12 cellular contexts compared by ENCODE assay signal in genomic region chr1:26317143-26317542, GRCh38. TPM values are rescaled to one million over a fixed set of nuclear protein-coding genes. Genes with fewer than 3 reads are reported as not detected.
A peak's percentile ranks its signal among the peaks of the same experiment; 100 is the strongest.
DNase-seq lines count a peak whose midpoint lies in the region; ATAC-seq and TF ChIP-seq lines count a peak whose summit lies in the region.
"Had no signal": no experiment of that assay in that cellular context is flagged by ENCODE, and none has a peak within 500 bp of the region (broad histone marks: within the 10 kb centered on the region; RNA-seq: fewer than 3 reads in every experiment).

No MANE protein-coding gene starts in this region.

- no peak overlapping the region for H2AFZ ChIP-seq in mesenchymal stem cell (ENCODE audit: low read depth, low read length)

- H3K27ac ChIP-seq in BLaER1 treated with 17β-estradiol and CSF1 and Interleukin-3, amounts not matched to agents 10 nM and 100 nM, result peak overlapping the region; percentile 53 to 82 (median 74); a peak in 21 of 22 replicates
- H3K27ac ChIP-seq in mesendoderm (ENCODE audit: low read depth, low read length), result no peak overlapping the region
- H3K27ac ChIP-seq in stomach, result peak overlapping the region in 2 of 5 donors; percentile 48 to 73
- no peak overlapping the region for H3K27ac ChIP-seq in mesenchymal stem cell (ENCODE audit: low read length, poor library complexity, severe bottlenecking)

- CTCF ChIA-PET in activated B cell treated with CpG ODN at 0.5 μM for 24 hours (lab: Charles Lee), result interaction anchor here (1.8 to 11.7 kb wide), 4 partner anchors 29 to 148 kb away, joined by 5 to 372 read pairs (median 127); partner anchors contain the start of genes CEP85, SH3BGRL3 and ZNF593

- H3K4me1 ChIP-seq in BLaER1 treated with 17β-estradiol and CSF1 and Interleukin-3, amounts not matched to agents 10 nM and 100 nM, result peaks cover 83 to 95% (median 91%) of the 10 kb centered on the region in 10 experiments
- H3K4me1 ChIP-seq in mesendoderm (ENCODE audit: control insufficient read depth, low read depth, low read length), result peaks cover 2% of the 10 kb centered on the region
- peaks cover 0 to 34% (median 10%) of the 10 kb centered on the region in 4 donors for H3K4me1 ChIP-seq in stomach
- peaks cover 4% of the 10 kb centered on the region for H3K4me1 ChIP-seq in mesenchymal stem cell (ENCODE audit: control insufficient read depth, insufficient read depth, low read depth, low read length)

- no peak for TF ChIP-seq EP300 in stomach (IDR thresholded peaks at IDR 0.05)

- peak overlapping the region; percentile 98 for H3K27ac Mint-ChIP-seq in activated B cell treated with CpG ODN at 0.5 μM for 24 hours

- H3K36me3 Mint-ChIP-seq in activated B cell treated with CpG ODN at 0.5 μM for 24 hours (ENCODE audit: low read depth), result peaks cover 31% of the 10 kb centered on the region

- DNase-seq in activated B cell treated with CpG ODN at 0.5 μM for 24 hours, result no peak
- no peak for DNase-seq in mesendoderm
- no peak for DNase-seq in stomach
- DNase-seq in DMS 273 treated with DMSO at 0.1 percent for 48 hours (lab: John Stamatoyannopoulos, UW), result no peak
- DNase-seq in mesenchymal stem cell, result no peak
- no peak for DNase-seq in kidney tubule cell (ENCODE audit: low spot score)
- DNase-seq: left ventricle myocardium superior, NCI-H1417 treated with DMSO at 0.1 percent for 48 hours, SW 1271 had no signal

- TF ChIP-seq POLR2A in stomach (IDR thresholded peaks at IDR 0.05), result no peak

- H3K79me2 ChIP-seq in mesendoderm (ENCODE audit: control insufficient read depth, insufficient read depth, low read length), result no peaks in the 10 kb centered on the region

- H3K4ac ChIP-seq in mesendoderm (ENCODE audit: low read depth, low read length) (no peak overlapping the region), mesenchymal stem cell (ENCODE audit: low read depth in 1 of 2, low read length in 2 of 2) (no peak overlapping the region)

- no peak overlapping the region for H2BK12ac ChIP-seq in mesenchymal stem cell (ENCODE audit: low read length in 2 of 2)

- peaks cover 0 to 4% (median 0%) of the 10 kb centered on the region in 11 experiments; a peak in 1 of 22 replicates for H3K36me3 ChIP-seq in BLaER1 treated with 17β-estradiol and CSF1 and Interleukin-3, amounts not matched to agents 10 nM and 100 nM
- H3K36me3 ChIP-seq in mesendoderm (ENCODE audit: control insufficient read depth, insufficient read depth, low read length), result no peaks in the 10 kb centered on the region
- no peaks in the 10 kb centered on the region for H3K36me3 ChIP-seq in stomach
- H3K36me3 ChIP-seq in mesenchymal stem cell (ENCODE audit: control insufficient read depth in 1 of 2, insufficient read depth in 2 of 2, low read depth in 1 of 2, low read length in 2 of 2), result no peaks in the 10 kb centered on the region

- no peak overlapping the region for H2BK120ac ChIP-seq in mesendoderm (ENCODE audit: low read depth, low read length)
- no peak overlapping the region for H2BK120ac ChIP-seq in mesenchymal stem cell (ENCODE audit: low read depth, low read length)

- H3K9me3 ChIP-seq in BLaER1 treated with 17β-estradiol and CSF1 and Interleukin-3, amounts not matched to agents 10 nM and 100 nM (replicated peaks in 1 of 11), result no peaks in the 10 kb centered on the region
- H3K9me3 ChIP-seq in stomach, result no peaks in the 10 kb centered on the region
- H3K9me3 ChIP-seq in mesenchymal stem cell (ENCODE audit: control insufficient read depth, low read length), result no peaks in the 10 kb centered on the region

- H3K9ac ChIP-seq in BLaER1 treated with 17β-estradiol and CSF1 and Interleukin-3, amounts not matched to agents 10 nM and 100 nM, result peak overlapping the region; percentile 48 to 75 (median 67); a peak in 20 of 22 replicates
- H3K9ac ChIP-seq in mesendoderm (ENCODE audit: low read length) (peak overlapping the region; percentile 12), mesenchymal stem cell (ENCODE audit: low read length) (no peak overlapping the region)

- no CpG with 5 or more reads among the region's 2 CpGs for WGBS in mesendoderm (ENCODE audit: extremely low coverage, insufficient coverage, low lambda C conversion rate)
- 81 to 90% (median 85%) methylated on average over 2 of the region's 2 CpGs for WGBS in stomach, 5 donors
- 87% methylated on average over 2 of the region's 2 CpGs for WGBS in mesenchymal stem cell

- peaks cover 0 to 8% (median 0%) of the 10 kb centered on the region in 11 experiments; a peak in 1 of 22 replicates for H3K27me3 ChIP-seq in BLaER1 treated with 17β-estradiol and CSF1 and Interleukin-3, amounts not matched to agents 10 nM and 100 nM
- H3K27me3 ChIP-seq in mesendoderm (ENCODE audit: insufficient read depth, low read length, poor library complexity) (no peaks in the 10 kb centered on the region), stomach (peaks cover 0 to 10% (median 0%) of the 10 kb centered on the region in 3 donors), mesenchymal stem cell (ENCODE audit: control insufficient read depth in 1 of 2, insufficient read depth in 1 of 2, low read length in 2 of 2) (peaks cover 0 to 14% of the 10 kb centered on the region in 2 experiments)

- POLR2A ChIA-PET in activated B cell treated with CpG ODN at 0.5 μM for 24 hours (lab: Charles Lee), result interaction anchor here (0.7 to 14.1 kb wide), 9 partner anchors 9 to 1904 kb away, joined by 3 to 1638 read pairs (median 6); partner anchors contain the start of genes CEP85, HMGN2, SH3BGRL3 and STPG1

- no peak overlapping the region for H2BK5ac ChIP-seq in mesendoderm (ENCODE audit: low read length)
- H2BK5ac ChIP-seq in mesenchymal stem cell (ENCODE audit: low read depth, low read length, poor library complexity, severe bottlenecking), result no peak overlapping the region

- H3K4me3 ChIP-seq in BLaER1 treated with 17β-estradiol and CSF1 and Interleukin-3, amounts not matched to agents 10 nM and 100 nM, result peak overlapping the region in 6 of 10 experiments; percentile 32 to 70 (median 52); a peak in 10 of 20 replicates
- H3K4me3 ChIP-seq in GM08714 (ENCODE audit: low read length), result peak overlapping the region; percentile 69; the same call in 1 of the 2 replicates
- H3K4me3 ChIP-seq in mesendoderm (ENCODE audit: low read length), result no peak overlapping the region
- no peak overlapping the region for H3K4me3 ChIP-seq in stomach
- no peak overlapping the region for H3K4me3 ChIP-seq in mesenchymal stem cell (ENCODE audit: insufficient read depth in 1 of 2, low read depth in 1 of 2, low read length in 2 of 2)

- no peak overlapping the region for H3K23ac ChIP-seq in mesendoderm (ENCODE audit: low read length)
- no peak overlapping the region for H3K23ac ChIP-seq in mesenchymal stem cell (ENCODE audit: low read length in 2 of 2)

- H4K20me1 ChIP-seq in BLaER1 treated with 17β-estradiol and CSF1 and Interleukin-3, amounts not matched to agents 10 nM and 100 nM, result no peaks in the 10 kb centered on the region

- peaks cover 91% of the 10 kb centered on the region for H3K4me1 Mint-ChIP-seq in activated B cell treated with CpG ODN at 0.5 μM for 24 hours

- no peak overlapping the region for H3K14ac ChIP-seq in mesenchymal stem cell (ENCODE audit: low read length in 2 of 2)

- H4K91ac ChIP-seq in mesenchymal stem cell (ENCODE audit: low read length), result no peak overlapping the region

- H4K8ac ChIP-seq in mesendoderm (ENCODE audit: low read depth, low read length), result no peak overlapping the region
- H4K8ac ChIP-seq in mesenchymal stem cell (ENCODE audit: low read length), result no peak overlapping the region

- H4K5ac ChIP-seq in mesendoderm (ENCODE audit: low read length), result no peak overlapping the region

- no peak overlapping the region for H2AK5ac ChIP-seq in mesendoderm (ENCODE audit: low read length)
- H2AK5ac ChIP-seq in mesenchymal stem cell (ENCODE audit: low read length, severe bottlenecking), result no peak overlapping the region

- peak overlapping the region; percentile 96 for H3K4me3 Mint-ChIP-seq in activated B cell treated with CpG ODN at 0.5 μM for 24 hours

- intact Hi-C loops in activated B cell treated with CpG ODN at 0.5 μM for 24 hours (cut with micrococcal nuclease) (loop anchor here (1.0 kb wide), 1 partner anchor 83 kb away; the partner anchor contains the start of gene CEP85), stomach (cut with DNase I; ENCODE audit: low total_unique reads) (no loop called here)

- H3K79me1 ChIP-seq in mesendoderm (ENCODE audit: low read length) (no peaks in the 10 kb centered on the region), mesenchymal stem cell (replicated peaks; ENCODE audit: low read length, poor library complexity, severe bottlenecking) (no peaks in the 10 kb centered on the region)

- H3K18ac ChIP-seq in mesendoderm (ENCODE audit: low read length), result no peak overlapping the region
- no peak overlapping the region for H3K18ac ChIP-seq in mesenchymal stem cell (ENCODE audit: low read depth in 1 of 2, low read length in 2 of 2)

- no peak for ATAC-seq in activated B cell treated with CpG ODN at 0.5 μM for 24 hours (ENCODE audit: low read depth)
- ATAC-seq: left ventricle myocardium superior had no signal

- H2BK15ac ChIP-seq in mesendoderm (replicated peaks; ENCODE audit: low read depth), result no peak overlapping the region
- H2BK15ac ChIP-seq in mesenchymal stem cell (ENCODE audit: low read depth, poor library complexity, severe bottlenecking), result no peak overlapping the region

- H3K56ac ChIP-seq in mesendoderm (ENCODE audit: low read length), result peak overlapping the region; percentile 29

- no peaks in the 10 kb centered on the region for H3K27me3 Mint-ChIP-seq in activated B cell treated with CpG ODN at 0.5 μM for 24 hours

- TF ChIP-seq CTCF in activated B cell treated with CpG ODN at 0.5 μM for 24 hours (IDR thresholded peaks at IDR 0.05) (no peak), stomach (IDR thresholded peaks at IDR 0.05) (no peak)

- H3K9me3 Mint-ChIP-seq in activated B cell treated with CpG ODN at 0.5 μM for 24 hours, result no peaks in the 10 kb centered on the region

- H3K4me2 ChIP-seq in BLaER1 treated with 17β-estradiol and CSF1 and Interleukin-3, amounts not matched to agents 10 nM and 100 nM, result peak overlapping the region; percentile 76 to 98 (median 90)
- H3K4me2 ChIP-seq in mesendoderm (ENCODE audit: low read length) (no peak overlapping the region), mesenchymal stem cell (ENCODE audit: low read length, poor library complexity, severe bottlenecking) (no peak overlapping the region)

RNA-seq across cellular contexts. Expression of gene CD52, which starts 0.6 kb away (rescaled TPM):
- total RNA-seq in activated B cell treated with CpG ODN at 0.5 μM for 24 hours, result 449 and 499 TPM in 2 replicates
- polyA plus RNA-seq in mesendoderm (2013, experiment 1 of 2), result 6.4 TPM
- 5.3 TPM for polyA plus RNA-seq in mesendoderm (2013, experiment 2 of 2)
- 10 to 100 TPM in 2 of 5 donors, 1 to 10 TPM in 1, not detected in 2; 5.1 to 15.2 (median 10.7) TPM for total RNA-seq in stomach
- polyA plus RNA-seq in stomach, result 10 to 100 TPM; 27.3 to 68.2 (median 48.7) TPM
- 0.26 TPM for polyA plus RNA-seq in mesenchymal stem cell (2013, experiment 1 of 2)
- not detected for polyA plus RNA-seq in mesenchymal stem cell (2013, experiment 2 of 2)

RNA-seq across cellular contexts. Expression of gene UBXN11, which starts 10.7 kb away (rescaled TPM):
- 35.5 and 36.9 TPM in 2 replicates for total RNA-seq in activated B cell treated with CpG ODN at 0.5 μM for 24 hours
- polyA plus RNA-seq in mesendoderm (2013, experiment 1 of 2), result 6.0 TPM
- 6.4 TPM for polyA plus RNA-seq in mesendoderm (2013, experiment 2 of 2)
- total RNA-seq in stomach, result 10 to 100 TPM in 3 of 5 donors, 1 to 10 TPM in 2; 7.3 to 12.9 (median 12.2) TPM
- 10 to 100 TPM; 14.4 to 26.3 (median 19.3) TPM for polyA plus RNA-seq in stomach
- polyA plus RNA-seq in mesenchymal stem cell (2013, experiment 1 of 2), result 8.0 TPM
- polyA plus RNA-seq in mesenchymal stem cell (2013, experiment 2 of 2), result 8.1 TPM

RNA-seq across cellular contexts. Expression of gene CRYBG2, which starts 36.8 kb away (rescaled TPM):
- total RNA-seq in activated B cell treated with CpG ODN at 0.5 μM for 24 hours (0.27 and 0.86 TPM in 2 replicates), stomach (10 to 100 TPM in 1 of 5 donors, 1 to 10 TPM in 3, under 1 TPM in 1; 0.92 to 12.7 (median 2.3) TPM)
- 3.8 TPM for polyA plus RNA-seq in mesendoderm (2013, experiment 1 of 2)
- polyA plus RNA-seq in mesendoderm (2013, experiment 2 of 2), result 4.4 TPM
- 10 to 100 TPM in 1 of 3 donors, 1 to 10 TPM in 1, under 1 TPM in 1; 0.15 to 66.8 (median 4.0) TPM for polyA plus RNA-seq in stomach
- not detected for polyA plus RNA-seq in mesenchymal stem cell (2013, experiment 1 of 2)
- 0.12 TPM for polyA plus RNA-seq in mesenchymal stem cell (2013, experiment 2 of 2)
- total RNA-seq: left ventricle myocardium superior had no signal

RNA-seq across cellular contexts. Expression of gene SH3BGRL3, which starts 37.3 kb away (rescaled TPM):
- total RNA-seq in activated B cell treated with CpG ODN at 0.5 μM for 24 hours (265 and 285 TPM in 2 replicates), stomach (100 to 1,000 TPM in 1 of 5 donors, 10 to 100 TPM in 3, 1 to 10 TPM in 1; 7.2 to 102 (median 29.5) TPM)
- polyA plus RNA-seq in mesendoderm (2013, experiment 1 of 2), result 80.4 TPM
- 79.4 TPM for polyA plus RNA-seq in mesendoderm (2013, experiment 2 of 2)
- 100 to 1,000 TPM; 142 to 267 (median 227) TPM for polyA plus RNA-seq in stomach
- 416 TPM for polyA plus RNA-seq in mesenchymal stem cell (2013, experiment 1 of 2)
- 422 TPM for polyA plus RNA-seq in mesenchymal stem cell (2013, experiment 2 of 2)

RNA-seq across cellular contexts. Expression of gene ZNF683, which starts 55.4 kb away (rescaled TPM):
- total RNA-seq in activated B cell treated with CpG ODN at 0.5 μM for 24 hours (not detected in 2 replicates), stomach (1 to 10 TPM in 1 of 5 donors, not detected in 4; 3.6 TPM)
- polyA plus RNA-seq in mesendoderm (2013, experiment 1 of 2), result 1.4 TPM
- polyA plus RNA-seq in mesendoderm (2013, experiment 2 of 2), result 1.5 TPM
- polyA plus RNA-seq in stomach, result 1 to 10 TPM in 1 of 3 donors, under 1 TPM in 2; 0.25 to 1.5 (median 0.28) TPM
- polyA plus RNA-seq in mesenchymal stem cell (2013, experiment 1 of 2), result not detected
- polyA plus RNA-seq in mesenchymal stem cell (2013, experiment 2 of 2), result not detected
- total RNA-seq: HT-29, left ventricle myocardium superior had no signal

Comparison
In these comparisons a context has a peak if more than half of its experiments do, and no peak if none do; other contexts are left out.
1. H3K27ac ChIP-seq: peak in BLaER1 treated with 17β-estradiol and CSF1 and Interleukin-3, amounts not matched to agents 10 nM and 100 nM (11 of 11); none in mesendoderm (single experiment) and mesenchymal stem cell (single experiment).
2. H3K4me2 ChIP-seq: peak in BLaER1 treated with 17β-estradiol and CSF1 and Interleukin-3, amounts not matched to agents 10 nM and 100 nM (11 of 11); none in mesendoderm (single experiment) and mesenchymal stem cell (single experiment).
3. H3K4me3 ChIP-seq: peak in BLaER1 treated with 17β-estradiol and CSF1 and Interleukin-3, amounts not matched to agents 10 nM and 100 nM (6 of 10) and GM08714 (single experiment); none in mesendoderm (single experiment), stomach (0 of 4) and mesenchymal stem cell (0 of 2).
4. RNA of gene CD52, which starts 0.6 kb away (total RNA-seq): 449 to 499 TPM in activated B cell treated with CpG ODN at 0.5 μM for 24 hours; 5.1 to 15.2 TPM in stomach; every median in the first group is over 10 times any median in the second.